In the genomic region with DNA sequence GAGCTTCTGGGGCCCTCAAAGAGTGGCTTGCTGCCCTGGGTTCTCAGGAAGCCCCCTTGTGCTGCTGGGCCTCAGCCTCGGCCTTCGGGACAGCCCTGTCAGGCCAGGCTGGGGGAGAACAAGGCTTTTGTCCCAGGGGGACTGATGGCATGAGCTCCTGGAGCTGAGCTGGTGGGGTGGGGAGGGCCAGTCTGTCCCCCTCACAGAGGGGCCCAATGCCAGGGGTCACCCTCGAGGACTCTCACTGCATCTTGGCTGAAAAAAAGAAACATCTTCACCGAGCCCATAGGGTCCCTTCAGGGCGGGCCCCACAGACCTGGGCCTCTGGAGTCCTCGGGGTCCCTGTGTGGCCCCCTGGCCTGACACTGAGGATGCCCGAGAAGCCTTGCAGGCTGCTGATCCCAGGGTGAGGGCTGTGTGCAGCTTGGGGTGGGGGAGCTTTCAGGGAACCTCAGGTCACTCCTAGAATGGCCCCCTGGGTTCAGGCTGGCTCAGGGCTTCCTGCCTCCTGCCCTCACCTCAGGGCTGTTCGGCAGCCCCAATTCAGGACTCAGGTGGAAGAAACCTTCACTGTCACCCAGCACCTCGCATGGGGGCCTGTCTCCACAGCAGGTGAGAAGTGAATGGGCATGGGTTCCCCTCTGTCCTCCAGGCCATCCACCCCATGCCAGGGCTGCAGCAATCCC, we compare ENCODE assay signal across 12 cellular contexts.
A peak's percentile ranks its signal among the peaks of the same experiment; 100 is the strongest.
DNase-seq lines count a peak whose midpoint lies in the region; ATAC-seq and TF ChIP-seq lines count a peak whose summit lies in the region.
"Had no signal": no experiment of that assay in that cellular context is flagged by ENCODE, and none has a peak within 500 bp of the region (broad histone marks: within the 10 kb centered on the region; RNA-seq: fewer than 3 reads in every experiment).

No MANE protein-coding gene starts in this region.

- H3K4ac ChIP-seq in H9 (ENCODE audit: low read depth, low read length), result no peak overlapping the region

- H2AFZ ChIP-seq in H9 (ENCODE audit: low read length), result no peak overlapping the region

- H3K9ac ChIP-seq in H9 (ENCODE audit: extremely low read depth, insufficient read length, low read length) (no peak overlapping the region), endodermal cell (ENCODE audit: extremely low read depth, low read length, poor library complexity, severe bottlenecking) (no peak overlapping the region)

- H3K9me3 Mint-ChIP-seq in H9 (peaks cover 0 to 8% of the 10 kb centered on the region in 2 experiments; a peak in 1 of 5 replicates), endodermal cell (peaks cover 9% of the 10 kb centered on the region)
- H3K9me3 Mint-ChIP-seq: CD4-positive, alpha-beta T cell had no signal

- no peaks in the 10 kb centered on the region for H3K79me1 ChIP-seq in H9 (ENCODE audit: insufficient read depth, low read depth, low read length, poor library complexity, severe bottlenecking)

- no peak overlapping the region for H4K5ac ChIP-seq in H9 (ENCODE audit: insufficient read length, low read depth, low read length)

- H3K36me3 Mint-ChIP-seq in H9 (ENCODE audit: insufficient read depth in 1 of 3, low read depth in 3 of 3), result peaks cover 0 to 1% (median 0%) of the 10 kb centered on the region in 3 experiments; a peak in 1 of 7 replicates
- H3K36me3 Mint-ChIP-seq in endodermal cell (ENCODE audit: low read depth), result no peaks in the 10 kb centered on the region

- H3K9me3 ChIP-seq in H9 (ENCODE audit: control insufficient read depth, low read depth, low read length) (no peaks in the 10 kb centered on the region), endodermal cell (ENCODE audit: control insufficient read depth, low read length) (peaks cover 9% of the 10 kb centered on the region), upper lobe of right lung (no peaks in the 10 kb centered on the region)

- H2BK15ac ChIP-seq in H9 (ENCODE audit: low read depth, low read length), result no peak overlapping the region

- ATAC-seq in upper lobe of right lung (no peak), foreskin keratinocyte (no peak)

- DNase-seq in H9, result peak; percentile 26
- peak; percentile 25 for DNase-seq in endodermal cell
- peak; percentile 80 for DNase-seq in mesenteric fat pad (ENCODE audit: low spot score)
- peak; percentile 18 for DNase-seq in upper lobe of right lung
- DNase-seq in LoVo (ENCODE audit: low spot score), result no peak
- no peak for DNase-seq in foreskin keratinocyte
- no peak for DNase-seq in UCSD-AML1 (lab: John Stamatoyannopoulos, UW; ENCODE audit: unreplicated experiment)
- DNase-seq: C1 segment of cervical spinal cord; Calu3; CD4-positive, alpha-beta T cell; DMS 273 treated with DMSO at 0.1 percent for 48 hours had no signal

- no peak overlapping the region for H3K23ac ChIP-seq in H9 (ENCODE audit: insufficient read length, low read depth, low read length)

- H4K91ac ChIP-seq in H9 (ENCODE audit: insufficient read length, low read depth, low read length), result no peak overlapping the region

- H2AK5ac ChIP-seq in H9 (ENCODE audit: insufficient read length, low read length), result no peak overlapping the region

- no peak overlapping the region for H3K18ac ChIP-seq in H9 (ENCODE audit: insufficient read length, low read depth, low read length)

- H4K8ac ChIP-seq in H9 (replicated peaks; ENCODE audit: insufficient read length, low read depth, low read length), result no peak overlapping the region

- H2BK5ac ChIP-seq in H9 (ENCODE audit: insufficient read length, low read length), result no peak overlapping the region

- no CpG with 5 or more reads among the region's 9 CpGs for WGBS in H9 (ENCODE audit: extremely low coverage, insufficient read length, low lambda C conversion rate)
- 87% methylated on average over 9 of the region's 9 CpGs; no CpG with 5 or more reads in 1 of the 2 experiments for WGBS in endodermal cell (ENCODE audit: insufficient coverage in 1 of 2, insufficient read length in 1 of 2), 2 experiments

- H3K4me3 ChIP-seq in endodermal cell (ENCODE audit: low read length) (no peak overlapping the region), upper lobe of right lung (no peak overlapping the region)

- H3K27ac ChIP-seq in H9 (ENCODE audit: insufficient read length, low read depth, low read length) (no peak overlapping the region), endodermal cell (ENCODE audit: low read depth, low read length) (no peak overlapping the region), upper lobe of right lung (no peak overlapping the region), foreskin keratinocyte (no peak overlapping the region)

- H3K4me1 Mint-ChIP-seq in H9, result 0 out of 4 replicates have a peak, but pooled peaks cover 0 to 2% of the 10 kb centered on the region in 2 experiments
- H3K4me1 Mint-ChIP-seq in endodermal cell, result no peaks in the 10 kb centered on the region
- H3K4me1 Mint-ChIP-seq: B cell had no signal

- H3K23me2 ChIP-seq in H9 (ENCODE audit: insufficient read length, low read depth, low read length, poor library complexity, severe bottlenecking), result peaks cover 2% of the 10 kb centered on the region

- H3K56ac ChIP-seq in H9 (ENCODE audit: insufficient read length, low read depth, low read length), result no peak overlapping the region

- no peak overlapping the region for H3K14ac ChIP-seq in H9 (ENCODE audit: insufficient read depth, low read length)

- no peak overlapping the region for H2BK120ac ChIP-seq in H9 (ENCODE audit: low read depth, low read length, poor library complexity, severe bottlenecking)

- TF ChIP-seq CTCF in H9 (conservative IDR thresholded peaks at IDR 0.05) (no peak), endodermal cell (conservative IDR thresholded peaks at IDR 0.05) (no peak), upper lobe of right lung (IDR thresholded peaks at IDR 0.05) (no peak), foreskin keratinocyte (conservative IDR thresholded peaks at IDR 0.05) (no peak)

- H4K20me1 ChIP-seq in H9 (ENCODE audit: control insufficient read depth, insufficient read depth, insufficient read length), result no peaks in the 10 kb centered on the region

- no peak overlapping the region for H2BK12ac ChIP-seq in H9 (ENCODE audit: insufficient read length, low read depth, low read length)

- no peak overlapping the region for H3T11ph ChIP-seq in H9 (ENCODE audit: low read length)

- H3K4me1 ChIP-seq in H9 (ENCODE audit: insufficient read depth, low read length), result no peaks in the 10 kb centered on the region
- H3K4me1 ChIP-seq in endodermal cell (ENCODE audit: control insufficient read depth, insufficient read depth, low read length), result no peaks in the 10 kb centered on the region
- H3K4me1 ChIP-seq in upper lobe of right lung, result no peaks in the 10 kb centered on the region
- no peaks in the 10 kb centered on the region for H3K4me1 ChIP-seq in foreskin keratinocyte

- no peak overlapping the region for H3K4me2 ChIP-seq in H9 (ENCODE audit: insufficient read depth, insufficient read length, low read length)

- H3K79me2 ChIP-seq in H9 (ENCODE audit: insufficient read depth, low read length), result no peaks in the 10 kb centered on the region

- H2BK20ac ChIP-seq in H9 (ENCODE audit: low read depth, low read length, poor library complexity, severe bottlenecking), result no peak overlapping the region

- H3K36me3 ChIP-seq in endodermal cell (ENCODE audit: control insufficient read depth, insufficient read depth, low read length), result no peaks in the 10 kb centered on the region
- H3K36me3 ChIP-seq in upper lobe of right lung, result no peaks in the 10 kb centered on the region

- no peak overlapping the region for H3K4me3 Mint-ChIP-seq in H9
- H3K4me3 Mint-ChIP-seq in endodermal cell, result no peak overlapping the region
- H3K4me3 Mint-ChIP-seq: B cell; CD4-positive, alpha-beta T cell had no signal

- H3K27me3 ChIP-seq in H9 (ENCODE audit: insufficient read depth, low read length), result no peaks in the 10 kb centered on the region
- no peaks in the 10 kb centered on the region for H3K27me3 ChIP-seq in endodermal cell (ENCODE audit: control insufficient read depth, insufficient read depth, low read length, poor library complexity, severe bottlenecking)
- H3K27me3 ChIP-seq in upper lobe of right lung, result no peaks in the 10 kb centered on the region
- H3K27me3 ChIP-seq in foreskin keratinocyte, result no peaks in the 10 kb centered on the region

- no peak overlapping the region; a peak in 1 of 7 replicates for H3K27ac Mint-ChIP-seq in H9
- no peak overlapping the region for H3K27ac Mint-ChIP-seq in endodermal cell
- H3K27ac Mint-ChIP-seq: B cell; CD4-positive, alpha-beta T cell had no signal

- H3K27me3 Mint-ChIP-seq in H9 (ENCODE audit: low read depth) (no peaks in the 10 kb centered on the region), endodermal cell (ENCODE audit: insufficient read depth) (no peaks in the 10 kb centered on the region)
- H3K27me3 Mint-ChIP-seq: CD4-positive, alpha-beta T cell had no signal

- intact Hi-C loops in upper lobe of right lung (cut with DNase I), result no loop called here

Comparison
In these comparisons a context has a peak if more than half of its experiments do, and no peak if none do; other contexts are left out.
1. DNase-seq: peak in H9 (single experiment), endodermal cell (single experiment), mesenteric fat pad (single experiment) and upper lobe of right lung (single experiment); none in LoVo (single experiment), foreskin keratinocyte (0 of 2) and UCSD-AML1 (single experiment).